16 cellular contexts compared by ENCODE assay signal in the genomic region with DNA sequence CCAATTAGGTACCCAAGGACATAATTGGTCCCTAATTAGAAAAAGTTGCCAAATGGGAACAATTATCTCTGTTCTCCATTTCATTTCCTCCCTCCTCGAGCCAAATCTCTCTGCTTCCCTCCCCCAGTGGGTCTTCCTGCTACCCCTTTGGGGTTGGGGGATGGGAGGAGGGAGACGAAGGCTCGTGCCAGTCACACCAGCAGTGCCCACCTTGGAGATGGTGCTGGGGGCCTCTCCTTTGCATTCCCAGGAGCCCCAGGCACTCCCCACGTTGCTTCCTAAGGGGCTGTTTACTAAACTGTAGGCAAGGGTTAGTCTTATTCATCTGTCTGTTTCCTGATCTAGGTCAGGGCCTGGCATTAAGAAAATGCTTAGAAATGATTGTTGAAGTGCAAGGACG. TPM values are rescaled to one million over a fixed set of nuclear protein-coding genes. Genes with fewer than 3 reads are reported as not detected.
DNase-seq lines count a peak whose midpoint lies in the region; ATAC-seq and TF ChIP-seq lines count a peak whose summit lies in the region.
"Had no signal": no experiment of that assay in that cellular context is flagged by ENCODE, and none has a peak within 500 bp of the region (broad histone marks: within the 10 kb centered on the region; RNA-seq: fewer than 3 reads in every experiment).

No MANE protein-coding gene starts in this region.

- ATAC-seq in Right ventricle myocardium superior (ENCODE audit: poor library complexity): no peak
- ATAC-seq in naive thymus-derived CD8-positive, alpha-beta T cell: no peak
- ATAC-seq: A549, GM12878 had no signal

- no peak overlapping the region for H3K27ac Mint-ChIP-seq in chondrocyte (ENCODE audit: unreplicated experiment)
- no peak overlapping the region for H3K27ac Mint-ChIP-seq in naive thymus-derived CD8-positive, alpha-beta T cell
- H3K27ac Mint-ChIP-seq: CD4-positive, CD25-positive, alpha-beta regulatory T cell had no signal

- no peaks in the 10 kb centered on the region for H3K27me3 ChIP-seq in right atrium auricular region
- H3K27me3 ChIP-seq: BE2C had no signal

- POLR2A ChIA-PET in naive thymus-derived CD8-positive, alpha-beta T cell (lab: Charles Lee): no interaction called here

- H3K4me3 ChIP-seq in right atrium auricular region: no peak overlapping the region
- H3K4me3 ChIP-seq: A549, GM12878, HAP-1 had no signal

- H3K9me3 Mint-ChIP-seq in chondrocyte (ENCODE audit: low read depth): peaks cover 6% of the 10 kb centered on the region
- H3K9me3 Mint-ChIP-seq in naive thymus-derived CD8-positive, alpha-beta T cell: peaks cover 0 to 11% (median 4%) of the 10 kb centered on the region in 9 donors

- H3K27me3 Mint-ChIP-seq in chondrocyte (ENCODE audit: low read depth): peaks cover 13% of the 10 kb centered on the region
- H3K27me3 Mint-ChIP-seq in naive thymus-derived CD8-positive, alpha-beta T cell: peaks cover 2 to 54% (median 21%) of the 10 kb centered on the region in 5 donors

- H3K36me3 ChIP-seq in right atrium auricular region: no peaks in the 10 kb centered on the region
- H3K36me3 ChIP-seq: BE2C, HAP-1 had no signal

- no peak overlapping the region for H3K4me3 Mint-ChIP-seq in chondrocyte (ENCODE audit: unreplicated experiment)
- H3K4me3 Mint-ChIP-seq in naive thymus-derived CD8-positive, alpha-beta T cell: no peak overlapping the region
- H3K4me3 Mint-ChIP-seq: CD4-positive, CD25-positive, alpha-beta regulatory T cell had no signal

- TF ChIP-seq CTCF in right atrium auricular region (IDR thresholded peaks at IDR 0.05) (no peak), chondrocyte (IDR thresholded peaks at IDR 0.05) (no peak)

- H3K36me3 Mint-ChIP-seq in chondrocyte (ENCODE audit: low read depth): no peaks in the 10 kb centered on the region
- H3K36me3 Mint-ChIP-seq in naive thymus-derived CD8-positive, alpha-beta T cell: no peaks in the 10 kb centered on the region
- H3K36me3 Mint-ChIP-seq: CD4-positive, CD25-positive, alpha-beta regulatory T cell had no signal

- no peaks in the 10 kb centered on the region for H3K4me1 ChIP-seq in right atrium auricular region
- H3K4me1 ChIP-seq: A549, BE2C, HAP-1 had no signal

- H3K27ac ChIP-seq in right atrium auricular region: no peak overlapping the region
- H3K27ac ChIP-seq: A549 had no signal

- DNase-seq in Right ventricle myocardium superior (peak; percentile 1), right atrium auricular region (ENCODE audit: low spot score) (no peak), NCI-H69 (lab: John Stamatoyannopoulos, UW) (peak; percentile 98), chondrocyte (ENCODE audit: low spot score) (peak; percentile 37)
- no peak for DNase-seq in activated T-cell treated with anti-CD3 and anti-CD28 coated beads, Interleukin-2, amount 50 U/mL, for 1 hour
- DNase-seq in activated CD4-positive, alpha-beta T cell treated with anti-CD3 and anti-CD28 coated beads for 48 hours: no peak
- DNase-seq in naive thymus-derived CD8-positive, alpha-beta T cell: no peak
- DNase-seq: BE2C; Calu3; CD4-positive, CD25-positive, alpha-beta regulatory T cell; DMS79 had no signal

- no peaks in the 10 kb centered on the region for H3K9me3 ChIP-seq in right atrium auricular region
- H3K9me3 ChIP-seq: A549, BE2C, HAP-1 had no signal

- intact Hi-C loops in Right ventricle myocardium superior (cut with DNase I): no loop called here

- H3K4me1 Mint-ChIP-seq in chondrocyte (ENCODE audit: low read depth): no peaks in the 10 kb centered on the region
- H3K4me1 Mint-ChIP-seq in naive thymus-derived CD8-positive, alpha-beta T cell: peaks cover 0 to 3% (median 0%) of the 10 kb centered on the region in 4 donors
- H3K4me1 Mint-ChIP-seq: CD4-positive, CD25-positive, alpha-beta regulatory T cell; IgD-negative memory B cell had no signal

RNA-seq across cellular contexts. Expression of gene MDFI, which starts 33.1 kb away (rescaled TPM):
- total RNA-seq in Right ventricle myocardium superior (1.1 TPM), right atrium auricular region (10 to 100 TPM in 1 of 2 donors, 1 to 10 TPM in 1; 1.5 to 12.3 TPM), chondrocyte (31.8 to 62.6 TPM (median 33.7 TPM) in 3 replicates)
- not detected for total RNA-seq in naive thymus-derived CD8-positive, alpha-beta T cell
- not detected for polyA plus RNA-seq in naive thymus-derived CD8-positive, alpha-beta T cell
- total RNA-seq: CD4-positive, CD25-positive, alpha-beta regulatory T cell; G401; GM12878 had no signal
- polyA plus RNA-seq: CD4-positive, CD25-positive, alpha-beta regulatory T cell; GM12878; IgD-negative memory B cell had no signal

Comparison
In these comparisons a context has a peak if more than half of its experiments do, and no peak if none do; other contexts are left out.
1. DNase-seq: peak in Right ventricle myocardium superior (single experiment), NCI-H69 (single experiment) and chondrocyte (single experiment); none in right atrium auricular region (single experiment), activated T-cell treated with anti-CD3 and anti-CD28 coated beads, Interleukin-2, amount 50 U/mL, for 1 hour (single experiment), activated CD4-positive, alpha-beta T cell treated with anti-CD3 and anti-CD28 coated beads for 48 hours (single experiment) and naive thymus-derived CD8-positive, alpha-beta T cell (0 of 10).